ENCODE assay signal across 11 cellular contexts in genomic region chr9:70352802-70353201, GRCh38.
DNase-seq lines count a peak whose midpoint lies in the region; ATAC-seq, FAIRE-seq and TF ChIP-seq lines count a peak whose summit lies in the region.
"Had no signal": no experiment of that assay in that cellular context is flagged by ENCODE, and none has a peak within 500 bp of the region (broad histone marks: within the 10 kb centered on the region; RNA-seq: fewer than 3 reads in every experiment).

No MANE protein-coding gene starts in this region.

- H3K27ac Mint-ChIP-seq in stimulated activated naive B cell treated with anti-CD40 and anti-IgM and Interleukin-4, amounts not matched to agents 10 μg/mL and 1 μg/mL and 100 μg/mL, for 72 hours, result no peak overlapping the region

- H4K20me1 ChIP-seq in K562 (replicated peaks; ENCODE audit: control insufficient read depth, insufficient read depth, low read length), result no peaks in the 10 kb centered on the region

- H3K4me2 ChIP-seq in K562 (ENCODE audit: insufficient read depth, low read length), result no peak overlapping the region

- no peak for TF ChIP-seq EP300 in K562 (IDR thresholded peaks at IDR 0.05; ENCODE audit: low read length)

- H3K9me3 ChIP-seq in K562 (replicated peaks; ENCODE audit: control insufficient read depth, insufficient read depth, low read depth, low read length) (no peaks in the 10 kb centered on the region), lower lobe of right lung (no peaks in the 10 kb centered on the region)

- H3K36me3 ChIP-seq in K562 (ENCODE audit: control insufficient read depth, insufficient read depth, low read length) (peaks cover 29% of the 10 kb centered on the region; the same call in 1 of the 3 replicates), lower lobe of right lung (peaks cover 51% of the 10 kb centered on the region)

- peaks cover 13 to 30% of the 10 kb centered on the region in 2 donors for H3K36me3 Mint-ChIP-seq in stimulated activated naive B cell treated with anti-CD40 and anti-IgM and Interleukin-4, amounts not matched to agents 10 μg/mL and 1 μg/mL and 100 μg/mL, for 72 hours

- DNase-seq in AG10803 (ENCODE audit: low read depth), result peak; percentile 17
- DNase-seq in GM20000 (ENCODE audit: low spot score), result no peak
- peak; percentile 6 to 12 (median 8) for DNase-seq in K562 (ENCODE audit: extremely low read depth in 1 of 4, low spot score in 3 of 4)
- no peak for DNase-seq in lower lobe of right lung
- DNase-seq in NCI-H2081 treated with DMSO at 0.1 percent for 48 hours (lab: John Stamatoyannopoulos, UW), result no peak
- DNase-seq in stimulated activated naive B cell treated with anti-CD40 and anti-IgM and Interleukin-4, amounts not matched to agents 10 μg/mL and 1 μg/mL and 100 μg/mL, for 72 hours, result no peak
- DNase-seq in 8988T, result no peak
- DNase-seq: activated T-cell treated with anti-CD3 and anti-CD28 coated beads, Interleukin-2, amount 50 U/mL, for 48 hours; KG1; stimulated activated CD8-positive, alpha-beta memory T cell treated with anti-CD3 and anti-CD28 coated beads, Interleukin-4, amount 100 ng/mL, for 48 hours had no signal

- no peaks in the 10 kb centered on the region for H3K9me1 ChIP-seq in K562 (ENCODE audit: control insufficient read depth, insufficient read depth, low read length)

- H3K27me3 ChIP-seq in K562 (ENCODE audit: control insufficient read depth in 2 of 2, insufficient read depth in 2 of 2, low read length in 2 of 2) (no peaks in the 10 kb centered on the region), lower lobe of right lung (ENCODE audit: low read depth) (no peaks in the 10 kb centered on the region)

- H3K27ac ChIP-seq in K562 (ENCODE audit: extremely low read depth, low read depth, low read length) (no peak overlapping the region), lower lobe of right lung (no peak overlapping the region)

- no peaks in the 10 kb centered on the region for H3K27me3 Mint-ChIP-seq in stimulated activated naive B cell treated with anti-CD40 and anti-IgM and Interleukin-4, amounts not matched to agents 10 μg/mL and 1 μg/mL and 100 μg/mL, for 72 hours

- no peaks in the 10 kb centered on the region for H3K79me2 ChIP-seq in K562 (ENCODE audit: control insufficient read depth, insufficient read depth, low read length)

- no peak for TF ChIP-seq POLR2A in K562 (conservative IDR thresholded peaks at IDR 0.05)

- no peak overlapping the region for H2AFZ ChIP-seq in K562 (ENCODE audit: low read depth, low read length)

- peak; percentile 65 to 73 for TF ChIP-seq RAD21 in K562 (CRISPR knock-in tag; conservative IDR thresholded peaks at IDR 0.05 in 1 of 2, IDR thresholded peaks at IDR 0.05 in 1 of 2)

- CTCF ChIA-PET in K562 (lab: Yijun Ruan, JAX; ENCODE audit: low intra/inter-chr PET ratio), result interaction anchor here (1.6 to 2.8 kb wide), 2 partner anchors 138 to 249 kb away, joined by 4 to 13 read pairs; no protein-coding TSS in a partner anchor

- TF ChIP-seq CTCF in AG10803 (conservative IDR thresholded peaks at IDR 0.05; ENCODE audit: low read length) (peak; percentile 66), GM20000 (IDR thresholded peaks at IDR 0.05; ENCODE audit: extremely low read depth, missing control alignments) (peak; percentile 18), K562 (IDR thresholded peaks at IDR 0.05 in 2 of 3, conservative IDR thresholded peaks at IDR 0.05 in 1 of 3; ENCODE audit: insufficient read depth in 2 of 3, low read depth in 1 of 3, low read length in 3 of 3) (peak; percentile 7 to 56 (median 30); a peak in 3 of 6 replicates), lower lobe of right lung (IDR thresholded peaks at IDR 0.05) (peak; percentile 60)

- POLR2A ChIA-PET in K562 (lab: Yijun Ruan, JAX), result interaction anchor here (1.1 kb wide), 1 partner anchor 17 kb away, joined by 3 read pairs; no protein-coding TSS in a partner anchor

- no peaks in the 10 kb centered on the region for H3K4me1 ChIP-seq in K562 (replicated peaks in 1 of 2; ENCODE audit: control insufficient read depth in 2 of 2, insufficient read depth in 2 of 2, low read length in 2 of 2)
- no peaks in the 10 kb centered on the region for H3K4me1 ChIP-seq in lower lobe of right lung

- no peak overlapping the region for H3K4me3 Mint-ChIP-seq in stimulated activated naive B cell treated with anti-CD40 and anti-IgM and Interleukin-4, amounts not matched to agents 10 μg/mL and 1 μg/mL and 100 μg/mL, for 72 hours

- H3K9ac ChIP-seq in K562 (ENCODE audit: insufficient read depth in 1 of 2, low read depth in 2 of 2, low read length in 2 of 2), result no peak overlapping the region

- intact Hi-C loops in K562 (cut with micrococcal nuclease), result loop anchor here (5.0 kb wide), 1 partner anchor 59 kb away; the partner anchor contains the start of gene KLF9
- intact Hi-C loops in lower lobe of right lung (cut with DNase I), result loop anchor here (10.0 kb wide), 2 partner anchors 52 to 132 kb away; no protein-coding TSS in a partner anchor

- H3K4me1 Mint-ChIP-seq in stimulated activated naive B cell treated with anti-CD40 and anti-IgM and Interleukin-4, amounts not matched to agents 10 μg/mL and 1 μg/mL and 100 μg/mL, for 72 hours, result peaks cover 0 to 4% of the 10 kb centered on the region in 2 donors

- FAIRE-seq in K562 (lab: Jason Lieb, UNC), result no peak

- H3K4me3 ChIP-seq in AG10803 (ENCODE audit: low read length) (no peak overlapping the region), K562 (no peak overlapping the region), lower lobe of right lung (no peak overlapping the region)

- ATAC-seq in K562 (no peak), lower lobe of right lung (no peak), GM19467 (IDR thresholded peaks at IDR 0.05; ENCODE audit: unreplicated experiment) (no peak)
- no peak for ATAC-seq in stimulated activated naive B cell treated with anti-CD40 and anti-IgM and Interleukin-4, amounts not matched to agents 10 μg/mL and 1 μg/mL and 100 μg/mL, for 72 hours (replicated peaks)

- in situ Hi-C loops in K562 (cut with MboI), result no loop called here

- no peaks in the 10 kb centered on the region for H3K9me3 Mint-ChIP-seq in stimulated activated naive B cell treated with anti-CD40 and anti-IgM and Interleukin-4, amounts not matched to agents 10 μg/mL and 1 μg/mL and 100 μg/mL, for 72 hours

- no TSS peak for BruUV-seq in K562 (replicated peaks; lab: Mats Ljungman, UMichigan)

TF ChIP-seq in K562, 482 proteins besides CTCF, POLR2A, EP300 and RAD21:
- TF ChIP-seq SMC3 (conservative IDR thresholded peaks at IDR 0.05; ENCODE audit: insufficient read depth, low read depth, low read length), result 0 out of 2 replicates have a peak, but pooled peaks have one; percentile 17
- TF ChIP-seq, protein P1, sequence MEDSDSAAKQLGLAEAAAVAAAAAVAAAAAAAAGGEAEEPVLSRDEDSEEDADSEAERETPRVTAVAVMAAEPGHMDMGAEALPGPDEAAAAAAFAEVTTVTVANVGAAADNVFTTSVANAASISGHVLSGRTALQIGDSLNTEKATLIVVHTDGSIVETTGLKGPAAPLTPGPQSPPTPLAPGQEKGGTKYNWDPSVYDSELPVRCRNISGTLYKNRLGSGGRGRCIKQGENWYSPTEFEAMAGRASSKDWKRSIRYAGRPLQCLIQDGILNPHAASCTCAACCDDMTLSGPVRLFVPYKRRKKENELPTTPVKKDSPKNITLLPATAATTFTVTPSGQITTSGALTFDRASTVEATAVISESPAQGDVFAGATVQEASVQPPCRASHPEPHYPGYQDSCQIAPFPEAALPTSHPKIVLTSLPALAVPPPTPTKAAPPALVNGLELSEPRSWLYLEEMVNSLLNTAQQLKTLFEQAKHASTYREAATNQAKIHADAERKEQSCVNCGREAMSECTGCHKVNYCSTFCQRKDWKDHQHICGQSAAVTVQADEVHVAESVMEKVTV (CRISPR knock-in tag; IDR thresholded peaks at IDR 0.05), result peak; percentile 64
- no peak for TF ChIP-seq JUNB (CRISPR knock-in tag; conservative IDR thresholded peaks at IDR 0.05)

Comparison
In these comparisons a context has a peak if more than half of its experiments do, and no peak if none do; other contexts are left out.
1. DNase-seq: peak in AG10803 (single experiment) and K562 (4 of 4); none in GM20000 (single experiment), lower lobe of right lung (single experiment), NCI-H2081 treated with DMSO at 0.1 percent for 48 hours (single experiment), stimulated activated naive B cell treated with anti-CD40 and anti-IgM and Interleukin-4, amounts not matched to agents 10 μg/mL and 1 μg/mL and 100 μg/mL, for 72 hours (single experiment) and 8988T (single experiment).
2. Peak in every context shown above with its lines, with median percentiles within 50 percentile points of each other: CTCF ChIP-seq.